Comparison of ENCODE assay signal across 1 cellular context in the genomic region with DNA sequence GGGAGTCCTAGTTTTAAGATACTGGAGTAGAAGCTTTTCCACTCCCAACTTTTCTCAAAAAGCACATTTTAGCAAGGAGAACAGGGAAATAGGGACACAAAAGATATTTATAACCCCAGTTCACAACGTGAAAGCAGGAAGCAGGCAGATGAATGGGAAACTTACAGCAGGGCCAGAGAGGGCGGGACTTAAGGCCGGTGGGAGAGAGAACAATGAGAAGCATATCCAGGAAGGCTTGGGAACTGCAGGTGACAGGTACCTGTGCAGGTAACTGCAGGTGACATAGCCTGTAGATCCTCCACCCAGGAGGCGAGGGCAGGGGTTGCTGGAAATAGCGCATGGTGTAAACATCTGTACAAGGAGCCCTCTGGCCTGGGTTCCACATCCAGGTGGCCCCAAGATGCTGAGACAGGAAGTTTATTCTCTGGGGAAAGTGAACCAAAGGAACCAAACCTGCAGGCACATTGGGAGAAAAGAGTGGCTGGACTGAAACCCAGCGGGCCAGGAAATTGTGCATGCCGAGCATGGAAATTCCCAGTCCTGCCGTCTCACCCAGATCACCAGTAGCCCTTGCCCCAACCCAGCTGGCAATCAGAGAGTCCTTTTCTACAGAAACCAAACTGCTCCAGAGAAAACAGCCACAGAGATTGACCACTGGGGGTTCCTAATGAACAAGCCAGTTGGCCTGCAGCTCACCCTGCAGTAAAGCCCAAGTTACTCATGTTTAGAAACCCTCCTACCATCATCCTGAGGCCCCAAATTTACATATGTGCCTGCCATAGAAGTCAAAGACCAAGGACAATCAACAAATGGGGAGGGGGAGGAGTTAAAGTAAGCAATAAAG.
TF ChIP-seq lines count a peak whose summit lies in the region.

No MANE protein-coding gene starts in this region.

TF ChIP-seq in GM12878, 131 proteins besides CTCF, POLR2A, EP300 and RAD21 (continued from another document):
- TF ChIP-seq, protein P1, sequence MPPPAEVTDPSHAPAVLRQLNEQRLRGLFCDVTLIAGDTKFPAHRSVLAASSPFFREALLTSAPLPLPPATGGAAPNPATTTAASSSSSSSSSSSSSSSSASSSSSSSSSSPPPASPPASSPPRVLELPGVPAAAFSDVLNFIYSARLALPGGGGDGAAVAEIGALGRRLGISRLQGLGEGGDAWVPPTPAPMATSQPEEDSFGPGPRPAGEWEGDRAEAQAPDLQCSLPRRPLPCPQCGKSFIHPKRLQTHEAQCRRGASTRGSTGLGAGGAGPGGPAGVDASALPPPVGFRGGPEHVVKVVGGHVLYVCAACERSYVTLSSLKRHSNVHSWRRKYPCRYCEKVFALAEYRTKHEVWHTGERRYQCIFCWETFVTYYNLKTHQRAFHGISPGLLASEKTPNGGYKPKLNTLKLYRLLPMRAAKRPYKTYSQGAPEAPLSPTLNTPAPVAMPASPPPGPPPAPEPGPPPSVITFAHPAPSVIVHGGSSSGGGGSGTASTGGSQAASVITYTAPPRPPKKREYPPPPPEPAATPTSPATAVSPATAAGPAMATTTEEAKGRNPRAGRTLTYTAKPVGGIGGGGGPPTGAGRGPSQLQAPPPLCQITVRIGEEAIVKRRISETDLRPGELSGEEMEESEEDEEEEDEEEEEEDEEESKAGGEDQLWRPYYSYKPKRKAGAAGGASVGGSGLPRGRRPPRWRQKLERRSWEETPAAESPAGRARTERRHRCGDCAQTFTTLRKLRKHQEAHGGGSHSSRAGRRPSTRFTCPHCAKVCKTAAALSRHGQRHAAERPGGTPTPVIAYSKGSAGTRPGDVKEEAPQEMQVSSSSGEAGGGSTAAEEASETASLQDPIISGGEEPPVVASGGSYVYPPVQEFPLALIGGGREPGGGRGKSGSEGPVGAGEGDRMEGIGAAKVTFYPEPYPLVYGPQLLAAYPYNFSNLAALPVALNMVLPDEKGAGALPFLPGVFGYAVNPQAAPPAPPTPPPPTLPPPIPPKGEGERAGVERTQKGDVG (CRISPR knock-in tag; IDR thresholded peaks at IDR 0.05), result no peak
- TF ChIP-seq PAX5 (IDR thresholded peaks at IDR 0.05; ENCODE audit: borderline replicate concordance, low read depth, low read length) (no peak), MLLT1 (IDR thresholded peaks at IDR 0.05) (no peak), FOXK2 (IDR thresholded peaks at IDR 0.05) (no peak), TARDBP (IDR thresholded peaks at IDR 0.05; ENCODE audit: borderline replicate concordance) (no peak), POU2F2 (IDR thresholded peaks at IDR 0.05; ENCODE audit: borderline replicate concordance, low read depth, low read length) (no peak), ZSCAN29 (IDR thresholded peaks at IDR 0.05) (no peak), RUNX3 (IDR thresholded peaks at IDR 0.05; ENCODE audit: low read length) (no peak), SP1 (IDR thresholded peaks at IDR 0.05; ENCODE audit: low read depth, low read length) (no peak), HDAC6 (IDR thresholded peaks at IDR 0.05; ENCODE audit: unreplicated experiment) (no peak), PML (IDR thresholded peaks at IDR 0.05; ENCODE audit: low read length) (no peak), KDM1A (IDR thresholded peaks at IDR 0.05; ENCODE audit: borderline replicate concordance) (no peak), NR2C1 (IDR thresholded peaks at IDR 0.05) (no peak), WRNIP1 (IDR thresholded peaks at IDR 0.05; ENCODE audit: borderline replicate concordance, low read depth, low read length) (no peak), RBBP5 (conservative IDR thresholded peaks at IDR 0.05) (no peak)
- TF ChIP-seq, protein P2, sequence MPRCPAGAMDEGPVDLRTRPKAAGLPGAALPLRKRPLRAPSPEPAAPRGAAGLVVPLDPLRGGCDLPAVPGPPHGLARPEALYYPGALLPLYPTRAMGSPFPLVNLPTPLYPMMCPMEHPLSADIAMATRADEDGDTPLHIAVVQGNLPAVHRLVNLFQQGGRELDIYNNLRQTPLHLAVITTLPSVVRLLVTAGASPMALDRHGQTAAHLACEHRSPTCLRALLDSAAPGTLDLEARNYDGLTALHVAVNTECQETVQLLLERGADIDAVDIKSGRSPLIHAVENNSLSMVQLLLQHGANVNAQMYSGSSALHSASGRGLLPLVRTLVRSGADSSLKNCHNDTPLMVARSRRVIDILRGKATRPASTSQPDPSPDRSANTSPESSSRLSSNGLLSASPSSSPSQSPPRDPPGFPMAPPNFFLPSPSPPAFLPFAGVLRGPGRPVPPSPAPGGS (IDR thresholded peaks at IDR 0.05; ENCODE audit: borderline replicate concordance, insufficient read depth, low read depth, low read length, poor library complexity, severe bottlenecking), result no peak
- TF ChIP-seq, protein P3, sequence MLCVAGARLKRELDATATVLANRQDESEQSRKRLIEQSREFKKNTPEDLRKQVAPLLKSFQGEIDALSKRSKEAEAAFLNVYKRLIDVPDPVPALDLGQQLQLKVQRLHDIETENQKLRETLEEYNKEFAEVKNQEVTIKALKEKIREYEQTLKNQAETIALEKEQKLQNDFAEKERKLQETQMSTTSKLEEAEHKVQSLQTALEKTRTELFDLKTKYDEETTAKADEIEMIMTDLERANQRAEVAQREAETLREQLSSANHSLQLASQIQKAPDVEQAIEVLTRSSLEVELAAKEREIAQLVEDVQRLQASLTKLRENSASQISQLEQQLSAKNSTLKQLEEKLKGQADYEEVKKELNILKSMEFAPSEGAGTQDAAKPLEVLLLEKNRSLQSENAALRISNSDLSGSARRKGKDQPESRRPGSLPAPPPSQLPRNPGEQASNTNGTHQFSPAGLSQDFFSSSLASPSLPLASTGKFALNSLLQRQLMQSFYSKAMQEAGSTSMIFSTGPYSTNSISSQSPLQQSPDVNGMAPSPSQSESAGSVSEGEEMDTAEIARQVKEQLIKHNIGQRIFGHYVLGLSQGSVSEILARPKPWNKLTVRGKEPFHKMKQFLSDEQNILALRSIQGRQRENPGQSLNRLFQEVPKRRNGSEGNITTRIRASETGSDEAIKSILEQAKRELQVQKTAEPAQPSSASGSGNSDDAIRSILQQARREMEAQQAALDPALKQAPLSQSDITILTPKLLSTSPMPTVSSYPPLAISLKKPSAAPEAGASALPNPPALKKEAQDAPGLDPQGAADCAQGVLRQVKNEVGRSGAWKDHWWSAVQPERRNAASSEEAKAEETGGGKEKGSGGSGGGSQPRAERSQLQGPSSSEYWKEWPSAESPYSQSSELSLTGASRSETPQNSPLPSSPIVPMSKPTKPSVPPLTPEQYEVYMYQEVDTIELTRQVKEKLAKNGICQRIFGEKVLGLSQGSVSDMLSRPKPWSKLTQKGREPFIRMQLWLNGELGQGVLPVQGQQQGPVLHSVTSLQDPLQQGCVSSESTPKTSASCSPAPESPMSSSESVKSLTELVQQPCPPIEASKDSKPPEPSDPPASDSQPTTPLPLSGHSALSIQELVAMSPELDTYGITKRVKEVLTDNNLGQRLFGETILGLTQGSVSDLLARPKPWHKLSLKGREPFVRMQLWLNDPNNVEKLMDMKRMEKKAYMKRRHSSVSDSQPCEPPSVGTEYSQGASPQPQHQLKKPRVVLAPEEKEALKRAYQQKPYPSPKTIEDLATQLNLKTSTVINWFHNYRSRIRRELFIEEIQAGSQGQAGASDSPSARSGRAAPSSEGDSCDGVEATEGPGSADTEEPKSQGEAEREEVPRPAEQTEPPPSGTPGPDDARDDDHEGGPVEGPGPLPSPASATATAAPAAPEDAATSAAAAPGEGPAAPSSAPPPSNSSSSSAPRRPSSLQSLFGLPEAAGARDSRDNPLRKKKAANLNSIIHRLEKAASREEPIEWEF (IDR thresholded peaks at IDR 0.05; ENCODE audit: insufficient replicate concordance, low read depth, low read length), result no peak
TF ChIP-seq in GM12878: peak in this region for 0.
